Comparison of ENCODE assay signal across 22 cellular contexts in genomic region chr4:84381759-84382158, GRCh38.
"Had no signal": no experiment of that assay in that cellular context is flagged by ENCODE, and none has a peak within 500 bp of the region (broad histone marks: within the 10 kb centered on the region; RNA-seq: fewer than 3 reads in every experiment).

No MANE protein-coding gene starts in this region.

- H3K36me3 ChIP-seq: esophagus squamous epithelium, gastroesophageal sphincter, neutrophil, right atrium auricular region, sigmoid colon, tibial nerve, upper lobe of right lung had no signal

- H3K27ac Mint-ChIP-seq: dendritic cell treated with granulocyte-macrophage colony-stimulating factor and Interleukin-4, amounts not matched to agents 40 ng/mL and 50 ng/mL, for 4 days; naive thymus-derived CD4-positive, alpha-beta T cell; nephron progenitor cell; stimulated activated naive B cell treated with anti-CD40 and anti-IgM and Interleukin-4, amounts not matched to agents 10 μg/mL and 1 μg/mL and 100 μg/mL, for 72 hours; stimulated activated naive CD8-positive, alpha-beta T cell treated with anti-CD3 and anti-CD28 coated beads, Interleukin-15, amount 100 ng/mL, for 72 hours had no signal

- H3K4me3 Mint-ChIP-seq: dendritic cell treated with granulocyte-macrophage colony-stimulating factor and Interleukin-4, amounts not matched to agents 40 ng/mL and 50 ng/mL, for 4 days; naive thymus-derived CD4-positive, alpha-beta T cell; nephron progenitor cell; stimulated activated naive B cell treated with anti-CD40 and anti-IgM and Interleukin-4, amounts not matched to agents 10 μg/mL and 1 μg/mL and 100 μg/mL, for 72 hours; stimulated activated naive CD8-positive, alpha-beta T cell treated with anti-CD3 and anti-CD28 coated beads, Interleukin-15, amount 100 ng/mL, for 72 hours had no signal

- H3K9me3 ChIP-seq: esophagus squamous epithelium, gastroesophageal sphincter, neutrophil, psoas muscle, right atrium auricular region, sigmoid colon, testis, tibial nerve, upper lobe of right lung had no signal

- H3K27ac ChIP-seq: esophagus squamous epithelium, gastroesophageal sphincter, neutrophil, psoas muscle, right atrium auricular region, sigmoid colon, skin epidermis, testis, tibial nerve, upper lobe of right lung had no signal

- H3K9me3 Mint-ChIP-seq: dendritic cell treated with granulocyte-macrophage colony-stimulating factor and Interleukin-4, amounts not matched to agents 40 ng/mL and 50 ng/mL, for 4 days; nephron progenitor cell; stimulated activated naive B cell treated with anti-CD40 and anti-IgM and Interleukin-4, amounts not matched to agents 10 μg/mL and 1 μg/mL and 100 μg/mL, for 72 hours had no signal

- ATAC-seq: gastroesophageal sphincter; left lobe of liver; naive thymus-derived CD4-positive, alpha-beta T cell; psoas muscle; stimulated activated naive B cell treated with anti-CD40 and anti-IgM and Interleukin-4, amounts not matched to agents 10 μg/mL and 1 μg/mL and 100 μg/mL, for 72 hours; stimulated activated naive CD8-positive, alpha-beta T cell treated with anti-CD3 and anti-CD28 coated beads, Interleukin-15, amount 100 ng/mL, for 72 hours; upper lobe of right lung had no signal

- DNase-seq: esophagus squamous epithelium; foreskin fibroblast; glutamatergic neuron; islet precursor cell; mammary epithelial cell; naive thymus-derived CD4-positive, alpha-beta T cell; nephron progenitor cell; psoas muscle; sigmoid colon; stimulated activated CD4-positive, alpha-beta T cell treated with anti-CD3 and anti-CD28 coated beads, Interleukin-2, amount 100 ng/mL, for 24 hours; stimulated activated CD4-positive, alpha-beta T cell treated with anti-CD3 and anti-CD28 coated beads, Interleukin-4, amount 100 ng/mL, for 4 hours; stimulated activated naive B cell treated with anti-CD40 and anti-IgM and Interleukin-4, amounts not matched to agents 10 μg/mL and 1 μg/mL and 100 μg/mL, for 72 hours; stimulated activated naive CD8-positive, alpha-beta T cell treated with anti-CD3 and anti-CD28 coated beads, Interleukin-15, amount 100 ng/mL, for 72 hours; testis; upper lobe of right lung had no signal

- H3K4me1 Mint-ChIP-seq: naive thymus-derived CD4-positive, alpha-beta T cell; stimulated activated naive B cell treated with anti-CD40 and anti-IgM and Interleukin-4, amounts not matched to agents 10 μg/mL and 1 μg/mL and 100 μg/mL, for 72 hours; stimulated activated naive CD8-positive, alpha-beta T cell treated with anti-CD3 and anti-CD28 coated beads, Interleukin-15, amount 100 ng/mL, for 72 hours had no signal

- H3K4me3 ChIP-seq: esophagus squamous epithelium, gastroesophageal sphincter, psoas muscle, right atrium auricular region, sigmoid colon, skin epidermis, testis, tibial nerve, upper lobe of right lung had no signal

- H3K27me3 ChIP-seq: esophagus squamous epithelium, gastroesophageal sphincter, right atrium auricular region, sigmoid colon, testis, tibial nerve, upper lobe of right lung had no signal

- H3K36me3 Mint-ChIP-seq: stimulated activated naive B cell treated with anti-CD40 and anti-IgM and Interleukin-4, amounts not matched to agents 10 μg/mL and 1 μg/mL and 100 μg/mL, for 72 hours had no signal

- H3K4me1 ChIP-seq: esophagus squamous epithelium, gastroesophageal sphincter, psoas muscle, right atrium auricular region, sigmoid colon, testis, tibial nerve, upper lobe of right lung had no signal
